In genomic region chr5:65886387-65886786, GRCh38 we compare ENCODE assay signal across 18 cellular contexts.
"Had no signal": no experiment of that assay in that cellular context is flagged by ENCODE, and none has a peak within 500 bp of the region (broad histone marks: within the 10 kb centered on the region; RNA-seq: fewer than 3 reads in every experiment).

No MANE protein-coding gene starts in this region.

- H3K36me3 ChIP-seq: esophagus squamous epithelium, gastroesophageal sphincter, ovary, right atrium auricular region, sigmoid colon, uterus had no signal

- H3K4me3 ChIP-seq: esophagus squamous epithelium, gastroesophageal sphincter, mucosa of descending colon, ovary, right atrium auricular region, sigmoid colon, skin epidermis, uterus had no signal

- H3K27ac ChIP-seq: esophagus squamous epithelium, gastroesophageal sphincter, ovary, right atrium auricular region, sigmoid colon, skin epidermis, uterus had no signal

- H3K4me1 ChIP-seq: esophagus squamous epithelium, gastroesophageal sphincter, right atrium auricular region, sigmoid colon, uterus had no signal

- H3K27me3 Mint-ChIP-seq: dendritic cell treated with granulocyte-macrophage colony-stimulating factor and Interleukin-4, amounts not matched to agents 40 ng/mL and 50 ng/mL, for 4 days had no signal

- DNase-seq: effector memory CD8-positive, alpha-beta T cell; esophagus squamous epithelium; glutamatergic neuron; islet precursor cell; mucosa of descending colon; natural killer cell; ovary; sigmoid colon; stimulated activated CD4-positive, alpha-beta T cell treated with anti-CD3 and anti-CD28 coated beads, Interleukin-2, amount 100 ng/mL, for 24 hours; stimulated activated CD4-positive, alpha-beta T cell treated with anti-CD3 and anti-CD28 coated beads, Interleukin-4, amount 100 ng/mL, for 4 hours; stimulated activated naive CD4-positive, alpha-beta T cell treated with Interleukin-2 at 50 U/mL for 16 hours; uterus had no signal

- H3K9me3 Mint-ChIP-seq: dendritic cell treated with granulocyte-macrophage colony-stimulating factor and Interleukin-4, amounts not matched to agents 40 ng/mL and 50 ng/mL, for 4 days; effector memory CD8-positive, alpha-beta T cell; natural killer cell; type B pancreatic cell had no signal

- H3K27ac Mint-ChIP-seq: dendritic cell treated with granulocyte-macrophage colony-stimulating factor and Interleukin-4, amounts not matched to agents 40 ng/mL and 50 ng/mL, for 4 days; effector memory CD8-positive, alpha-beta T cell; natural killer cell; type B pancreatic cell had no signal

- H3K4me1 Mint-ChIP-seq: natural killer cell, neural crest cell had no signal

- H3K36me3 Mint-ChIP-seq: natural killer cell, type B pancreatic cell had no signal

- H3K27me3 ChIP-seq: esophagus squamous epithelium, gastroesophageal sphincter, ovary, right atrium auricular region, sigmoid colon, uterus had no signal

- ATAC-seq: effector memory CD8-positive, alpha-beta T cell; gastroesophageal sphincter; mucosa of descending colon; natural killer cell had no signal

- H3K4me3 Mint-ChIP-seq: dendritic cell treated with granulocyte-macrophage colony-stimulating factor and Interleukin-4, amounts not matched to agents 40 ng/mL and 50 ng/mL, for 4 days; effector memory CD8-positive, alpha-beta T cell; natural killer cell; neural crest cell; type B pancreatic cell had no signal

- H3K9me3 ChIP-seq: esophagus squamous epithelium, mucosa of descending colon, ovary, right atrium auricular region, sigmoid colon, uterus had no signal
